8 cellular contexts compared by ENCODE assay signal in genomic region chr11:78420255-78420764, GRCh38. TPM values are rescaled to one million over a fixed set of nuclear protein-coding genes. Genes with fewer than 3 reads are reported as not detected.
A peak's percentile ranks its signal among the peaks of the same experiment; 100 is the strongest.
DNase-seq lines count a peak whose midpoint lies in the region; ATAC-seq, FAIRE-seq and TF ChIP-seq lines count a peak whose summit lies in the region.

No MANE protein-coding gene starts in this region.

- FAIRE-seq in bronchial epithelial cell (lab: Jason Lieb, UNC) = no peak

- no peaks in the 10 kb centered on the region for H3K9me2 ChIP-seq in Loucy (replicated peaks; ENCODE audit: low read depth, low read length)

- peak overlapping the region; percentile 38 for H3K4me2 ChIP-seq in Loucy (ENCODE audit: low read depth, low read length, poor library complexity, severe bottlenecking)

- H3K36me3 ChIP-seq in Loucy (ENCODE audit: insufficient read depth, low read length) (no peaks in the 10 kb centered on the region), bronchial epithelial cell (ENCODE audit: control insufficient read depth, insufficient read depth, low read length) (no peaks in the 10 kb centered on the region)

- DNase-seq in EH (ENCODE audit: low read depth) = peak; percentile 84
- peak; percentile 27 for DNase-seq in T-helper 9 cell
- DNase-seq in bronchial epithelial cell (ENCODE audit: low read depth) = peak; percentile 28
- peak; percentile 79 for DNase-seq in kidney glomerular epithelial cell (lab: John Stamatoyannopoulos, UW)
- DNase-seq in stimulated activated CD4-positive, alpha-beta T cell treated with anti-CD3 and anti-CD28 coated beads, Interleukin-12 subunit alpha, Interleukin-12 subunit beta, amount 100 ng/mL, for 4 hours = peak; percentile 35

- H3K4me3 ChIP-seq in Loucy (ENCODE audit: low read length, poor library complexity, severe bottlenecking) (peak overlapping the region; percentile 45), bronchial epithelial cell (ENCODE audit: low read depth, low read length) (no peak overlapping the region)

- H3K9ac ChIP-seq in Loucy (ENCODE audit: low read depth, low read length, poor library complexity, severe bottlenecking) = no peak overlapping the region

- no peaks in the 10 kb centered on the region for H3K9me3 ChIP-seq in Loucy (ENCODE audit: insufficient read depth, low read depth, low read length)

- H3K27me3 ChIP-seq in Loucy (ENCODE audit: insufficient read depth, low read length, poor library complexity, severe bottlenecking) (no peaks in the 10 kb centered on the region), bronchial epithelial cell (ENCODE audit: control insufficient read depth, insufficient read depth, low read length) (no peaks in the 10 kb centered on the region)

- no peaks in the 10 kb centered on the region for H3K79me2 ChIP-seq in Loucy (ENCODE audit: insufficient read depth, low read length)

- no peaks in the 10 kb centered on the region for H4K20me1 ChIP-seq in Loucy (ENCODE audit: insufficient read depth, low read length, poor library complexity, severe bottlenecking)

- peaks cover 2% of the 10 kb centered on the region; the same call in 1 of the 2 replicates for H3F3A ChIP-seq in Loucy (ENCODE audit: low read depth)

- no peak for ATAC-seq in GM19324 (IDR thresholded peaks at IDR 0.05; ENCODE audit: low FRiP score, unreplicated experiment)
- no peak for ATAC-seq in GM19452 (IDR thresholded peaks at IDR 0.05; ENCODE audit: unreplicated experiment)

- TF ChIP-seq CTCF in Loucy (conservative IDR thresholded peaks at IDR 0.05; ENCODE audit: low read length) (peak; percentile 86), bronchial epithelial cell (IDR thresholded peaks at IDR 0.05; ENCODE audit: insufficient read depth, low read length, severe bottlenecking) (peak; percentile 49)

- H2AFZ ChIP-seq in Loucy (ENCODE audit: low read length) = peak overlapping the region; percentile 50; the same call in 1 of the 2 replicates

- H3K4me1 ChIP-seq in Loucy (ENCODE audit: insufficient read depth, low read length, poor library complexity, severe bottlenecking) = peaks cover 25% of the 10 kb centered on the region

RNA-seq across cellular contexts. Expression of gene GAB2, which starts 2.7 kb away (rescaled TPM):
- total RNA-seq in bronchial epithelial cell = 6.6 and 7.9 TPM in 2 replicates

Comparison
In these comparisons a context has a peak if more than half of its experiments do, and no peak if none do; other contexts are left out.
1. DNase-seq: peak in every context shown above with its lines; median percentile 84 in EH; 79 in kidney glomerular epithelial cell; 35 in stimulated activated CD4-positive, alpha-beta T cell treated with anti-CD3 and anti-CD28 coated beads, Interleukin-12 subunit alpha, Interleukin-12 subunit beta, amount 100 ng/mL, for 4 hours; 28 in bronchial epithelial cell; 27 in T-helper 9 cell.